Comparison of ENCODE assay signal across 13 cellular contexts in genomic region chr20:32366380-32366779, GRCh38. TPM values are rescaled to one million over a fixed set of nuclear protein-coding genes. Genes with fewer than 3 reads are reported as not detected.
DNase-seq lines count a peak whose midpoint lies in the region; ATAC-seq and TF ChIP-seq lines count a peak whose summit lies in the region.
"Had no signal": no experiment of that assay in that cellular context is flagged by ENCODE, and none has a peak within 500 bp of the region (broad histone marks: within the 10 kb centered on the region; RNA-seq: fewer than 3 reads in every experiment).

No MANE protein-coding gene starts in this region.

- no peaks in the 10 kb centered on the region for H3K9me3 ChIP-seq in hepatocyte (ENCODE audit: low read depth)
- H3K9me3 ChIP-seq: testis had no signal

- peak; percentile 45 for ATAC-seq in GM18909 (IDR thresholded peaks at IDR 0.05; ENCODE audit: poor library complexity, unreplicated experiment)
- ATAC-seq in HG03565 (IDR thresholded peaks at IDR 0.05; ENCODE audit: unreplicated experiment) = peak; percentile 38
- ATAC-seq in HG02840 (IDR thresholded peaks at IDR 0.05; ENCODE audit: low FRiP score, unreplicated experiment) = no peak

- H3K79me2 ChIP-seq in hepatocyte = peaks cover 100% of the 10 kb centered on the region

- 97% methylated on average over 2 of the region's 2 CpGs for WGBS in hepatocyte (ENCODE audit: low lambda C conversion rate, missing lambda C conversion rate)

- H4K20me1 ChIP-seq in hepatocyte (ENCODE audit: insufficient read depth, poor library complexity, severe bottlenecking) = peaks cover 83% of the 10 kb centered on the region

- TF ChIP-seq CTCF in GM12865 (IDR thresholded peaks at IDR 0.05; ENCODE audit: insufficient read depth, low read depth, low read length, missing control alignments) (no peak), hepatocyte (IDR thresholded peaks at IDR 0.05; ENCODE audit: poor library complexity) (no peak)

- peaks cover 45% of the 10 kb centered on the region for H3K4me1 ChIP-seq in hepatocyte (ENCODE audit: insufficient read depth)

- DNase-seq in GM12865 (ENCODE audit: low read depth) (peak; percentile 59), hepatocyte (ENCODE audit: low spot score) (no peak), GM19240 (ENCODE audit: insufficient read length, low spot score) (no peak), erythroblast (lab: John Stamatoyannopoulos, UW) (no peak), NCI-H345 (lab: John Stamatoyannopoulos, UW) (no peak)
- DNase-seq: effector CD4-positive, alpha-beta T cell; Kasumi-1; left ventricle myocardium superior; testis; WERI-Rb-1 had no signal

- no peaks in the 10 kb centered on the region for H3K9me2 ChIP-seq in hepatocyte (replicated peaks; ENCODE audit: insufficient read depth)

- H3K4me3 ChIP-seq in GM12865 (ENCODE audit: low read depth, low read length) (no peak overlapping the region), hepatocyte (no peak overlapping the region)
- H3K4me3 ChIP-seq: testis had no signal

- no peak overlapping the region for H2AFZ ChIP-seq in hepatocyte

- no peaks in the 10 kb centered on the region for H3K27me3 ChIP-seq in hepatocyte
- H3K27me3 ChIP-seq: testis had no signal

- no peak for TF ChIP-seq POLR2A in erythroblast (IDR thresholded peaks at IDR 0.05; ENCODE audit: low read length)

- H3K4me2 ChIP-seq in hepatocyte = peak overlapping the region; percentile 44

- H3K36me3 ChIP-seq in hepatocyte (replicated peaks; ENCODE audit: insufficient read depth, low read depth) = no peaks in the 10 kb centered on the region

- peak overlapping the region; percentile 36 for H3K27ac ChIP-seq in hepatocyte
- H3K27ac ChIP-seq: testis, WERI-Rb-1 had no signal

RNA-seq across cellular contexts. Expression of gene ASXL1, which starts 8.2 kb away (rescaled TPM):
- 59.6 and 82.0 TPM in 2 replicates for total RNA-seq in hepatocyte
- polyA plus RNA-seq in hepatocyte = 95.6 and 126 TPM in 2 replicates
